ENCODE assay signal across 10 cellular contexts in genomic region chr2:234995332-234996007, GRCh38. TPM values are rescaled to one million over a fixed set of nuclear protein-coding genes. Genes with fewer than 3 reads are reported as not detected.
DNase-seq lines count a peak whose midpoint lies in the region; ATAC-seq and TF ChIP-seq lines count a peak whose summit lies in the region.
"Had no signal": no experiment of that assay in that cellular context is flagged by ENCODE, and none has a peak within 500 bp of the region (broad histone marks: within the 10 kb centered on the region; RNA-seq: fewer than 3 reads in every experiment).

No MANE protein-coding gene starts in this region.

- H3K4me3 ChIP-seq in mucosa of descending colon (no peak overlapping the region), testis (no peak overlapping the region)

- H3K27me3 ChIP-seq in testis: no peaks in the 10 kb centered on the region

- no peak for TF ChIP-seq POLR2A in testis (IDR thresholded peaks at IDR 0.05)

- peak overlapping the region; percentile 33 for H3K27ac ChIP-seq in cingulate gyrus (ENCODE audit: low read depth, low read length)
- H3K27ac ChIP-seq in testis: peak overlapping the region; percentile 53 to 70

- 30 to 58% methylated on average over 21 to 24 of the region's 24 CpGs for WGBS in testis, 2 donors

- DNase-seq in NCI-H526 (lab: John Stamatoyannopoulos, UW) (peak; percentile 46 to 79), mucosa of descending colon (peak in 2 of 3 donors; percentile 54 to 61), testis (peak; percentile 87), SKM-1 treated with dmso at 0.1 percent for 144 hours (lab: John Stamatoyannopoulos, UW; ENCODE audit: unreplicated experiment) (no peak), putamen (ENCODE audit: low spot score) (no peak), foreskin melanocyte (no peak)
- DNase-seq: activated CD8-positive, alpha-beta memory T cell treated with anti-CD3 and anti-CD28 coated beads, Interleukin-2, amount 50 U/mL, for 48 hours; CD4-positive, alpha-beta memory T cell had no signal

- ATAC-seq in mucosa of descending colon: peak; percentile 17
- ATAC-seq in GM18907 (IDR thresholded peaks at IDR 0.05; ENCODE audit: unreplicated experiment): no peak

- TF ChIP-seq CTCF in mucosa of descending colon (IDR thresholded peaks at IDR 0.05) (no peak), testis (IDR thresholded peaks at IDR 0.05) (no peak)

- H3K4me1 ChIP-seq in mucosa of descending colon (ENCODE audit: low read depth): peaks cover 27% of the 10 kb centered on the region
- peaks cover 75% of the 10 kb centered on the region for H3K4me1 ChIP-seq in testis

- no peaks in the 10 kb centered on the region for H3K36me3 ChIP-seq in mucosa of descending colon (ENCODE audit: low read depth)
- H3K36me3 ChIP-seq in testis (ENCODE audit: low read depth, missing control alignments): no peaks in the 10 kb centered on the region

- H3K9me3 ChIP-seq in mucosa of descending colon: no peaks in the 10 kb centered on the region
- H3K9me3 ChIP-seq in testis: no peaks in the 10 kb centered on the region

- intact Hi-C loops in mucosa of descending colon (cut with DNase I, micrococcal nuclease) (no loop called here), testis (cut with DNase I; ENCODE audit: low total_unique reads) (no loop called here)

RNA-seq across cellular contexts. Expression of gene SH3BP4, which starts 43.7 kb away (rescaled TPM):
- total RNA-seq in mucosa of descending colon (10 to 100 TPM; 18.0 to 30.4 (median 29.6) TPM), testis (10 to 100 TPM; 64.4 to 88.5 TPM)
- 33.3 TPM for polyA plus RNA-seq in testis (ENCODE audit: insufficient read depth, low read depth, low replicate concordance)
- polyA plus RNA-seq: CD4-positive, alpha-beta memory T cell had no signal

Comparison
In these comparisons a context has a peak if more than half of its experiments do, and no peak if none do; other contexts are left out.
1. DNase-seq: peak in NCI-H526 (2 of 2), mucosa of descending colon (2 of 3) and testis (single experiment); none in SKM-1 treated with dmso at 0.1 percent for 144 hours (single experiment), putamen (single experiment) and foreskin melanocyte (single experiment).